In genomic region chr6:96522469-96523009, GRCh38 we compare ENCODE assay signal across 8 cellular contexts. TPM values are rescaled to one million over a fixed set of nuclear protein-coding genes. Genes with fewer than 3 reads are reported as not detected.
A peak's percentile ranks its signal among the peaks of the same experiment; 100 is the strongest.
DNase-seq lines count a peak whose midpoint lies in the region; ATAC-seq and TF ChIP-seq lines count a peak whose summit lies in the region.

No MANE protein-coding gene starts in this region.

- peaks cover 3% of the 10 kb centered on the region for H3K36me3 ChIP-seq in thymus (ENCODE audit: control insufficient read depth, insufficient read depth)

- peaks cover 0 to 3% (median 0%) of the 10 kb centered on the region in 5 experiments for H3K9me3 Mint-ChIP-seq in brain

- H3K4me3 ChIP-seq in LNCaP clone FGC (ENCODE audit: low read depth, low read length): peak overlapping the region; percentile 79
- peak overlapping the region; percentile 93 for H3K4me3 ChIP-seq in thymus (ENCODE audit: low read length)

- peak; percentile 22 for ATAC-seq in GM21825 (IDR thresholded peaks at IDR 0.05; ENCODE audit: unreplicated experiment)

- WGBS in thymus: 1% methylated on average over 5 of the region's 5 CpGs

- no peaks in the 10 kb centered on the region for H3K27me3 ChIP-seq in thymus (ENCODE audit: control insufficient read depth, insufficient read depth)

- H3K9me3 ChIP-seq in thymus (ENCODE audit: control insufficient read depth): no peaks in the 10 kb centered on the region

- peak overlapping the region; percentile 100 for H3K27ac Mint-ChIP-seq in brain

- peaks cover 23% of the 10 kb centered on the region for H3K36me3 Mint-ChIP-seq in brain

- peak; percentile 24 for DNase-seq in NCI-H82 (lab: John Stamatoyannopoulos, UW)
- DNase-seq in NCI-H82 treated with DMSO at 0.1 percent for 48 hours (lab: John Stamatoyannopoulos, UW; ENCODE audit: unreplicated experiment): no peak
- no peak for DNase-seq in LNCaP clone FGC (ENCODE audit: low read depth)
- DNase-seq in left kidney (ENCODE audit: low read depth, low spot score): peak; percentile 54
- no peak for DNase-seq in stimulated activated CD4-positive, alpha-beta T cell treated with anti-CD3 and anti-CD28 coated beads, Interleukin-1b, Interleukin-23, amount 100 ng/mL, for 48 hours

- peaks cover 59% of the 10 kb centered on the region for H3K4me1 Mint-ChIP-seq in brain

- peaks cover 10% of the 10 kb centered on the region for H3K27me3 Mint-ChIP-seq in brain

- peaks cover 4% of the 10 kb centered on the region for H3K4me1 ChIP-seq in thymus (ENCODE audit: control insufficient read depth, insufficient read depth, low read length)

- peak overlapping the region; percentile 95 to 100 (median 99) for H3K4me3 Mint-ChIP-seq in brain

- peak overlapping the region; percentile 100 for H3K27ac ChIP-seq in thymus (ENCODE audit: low read depth)

- TF ChIP-seq CTCF in LNCaP clone FGC (IDR thresholded peaks at IDR 0.05; ENCODE audit: control insufficient read depth, extremely low read depth, insufficient read depth) (no peak), brain (conservative IDR thresholded peaks at IDR 0.05) (no peak)

RNA-seq across cellular contexts. Expression of gene UFL1, which starts 0.9 kb away (rescaled TPM):
- polyA plus RNA-seq in brain (ENCODE audit: insufficient read depth, low read depth, low replicate concordance) (10.5 TPM), thymus (24.6 TPM)

RNA-seq across cellular contexts. Expression of gene FHL5, which starts 40.4 kb away (rescaled TPM):
- 1.1 TPM for polyA plus RNA-seq in brain (ENCODE audit: insufficient read depth, low read depth, low replicate concordance)
- polyA plus RNA-seq in thymus: 15.8 TPM

Comparison
In these comparisons a context has a peak if more than half of its experiments do, and no peak if none do; other contexts are left out.
1. DNase-seq: peak in NCI-H82 (single experiment) and left kidney (single experiment); none in NCI-H82 treated with DMSO at 0.1 percent for 48 hours (single experiment), LNCaP clone FGC (single experiment) and stimulated activated CD4-positive, alpha-beta T cell treated with anti-CD3 and anti-CD28 coated beads, Interleukin-1b, Interleukin-23, amount 100 ng/mL, for 48 hours (single experiment).